In the genomic region with DNA sequence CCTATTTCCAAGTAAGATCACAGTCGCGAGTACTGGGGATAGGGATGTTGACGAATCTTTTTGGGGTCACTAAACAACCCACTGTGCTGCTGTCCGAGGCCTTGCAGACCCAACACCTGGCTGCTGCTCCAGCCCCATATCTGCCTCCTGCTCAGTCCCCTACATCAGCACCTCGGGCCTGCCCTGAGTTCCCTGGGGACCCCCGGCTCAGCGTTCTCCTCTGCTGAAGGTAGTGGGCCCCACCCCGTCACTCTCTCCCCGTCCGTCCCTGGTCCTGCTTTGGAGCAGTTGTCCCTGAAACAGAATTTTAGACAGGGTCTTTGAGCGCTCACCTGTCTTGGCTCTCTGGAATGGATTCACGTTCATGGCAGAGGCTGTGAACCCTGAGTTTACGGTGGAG, we compare ENCODE assay signal across 6 cellular contexts.
"Had no signal": no experiment of that assay in that cellular context is flagged by ENCODE, and none has a peak within 500 bp of the region (broad histone marks: within the 10 kb centered on the region; RNA-seq: fewer than 3 reads in every experiment).

No MANE protein-coding gene starts in this region.

- ATAC-seq: HepG2, K562 had no signal

- H3K4me1 Mint-ChIP-seq: IgD-negative memory B cell had no signal

- H3K4me3 Mint-ChIP-seq: IgD-negative memory B cell had no signal

- H3K36me3 Mint-ChIP-seq: IgD-negative memory B cell had no signal

- H3K9me3 Mint-ChIP-seq: IgD-negative memory B cell had no signal

- FAIRE-seq: HepG2, HTR-8/SVneo, K562 had no signal

- H3K27ac ChIP-seq: HL-60 had no signal

- DNase-seq: IMR-90 had no signal

- H3K27ac Mint-ChIP-seq: IgD-negative memory B cell had no signal

- H3K4me3 ChIP-seq: K562 had no signal
